Comparison of ENCODE assay signal across 36 cellular contexts in the genomic region with DNA sequence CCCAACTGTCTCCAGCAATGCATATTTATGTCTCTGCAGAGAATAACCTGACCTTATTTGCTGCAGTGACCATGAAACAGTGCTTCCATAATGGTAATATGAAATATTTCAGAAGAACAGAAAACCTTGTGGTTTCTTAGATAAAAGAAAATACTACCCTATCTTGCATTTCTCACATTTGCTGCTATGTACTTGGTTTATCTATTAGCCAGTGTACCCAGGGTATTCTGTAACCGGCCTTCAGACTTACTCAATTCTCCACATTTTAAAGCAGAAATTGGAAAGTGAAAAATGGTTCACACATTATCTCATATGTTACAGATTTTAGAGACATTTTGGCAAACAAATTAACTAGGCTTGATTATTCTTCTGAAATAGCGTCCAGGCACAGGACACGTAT.
"Had no signal": no experiment of that assay in that cellular context is flagged by ENCODE, and none has a peak within 500 bp of the region (broad histone marks: within the 10 kb centered on the region; RNA-seq: fewer than 3 reads in every experiment).

No MANE protein-coding gene starts in this region.

- DNase-seq: activated CD4-positive, alpha-beta T cell treated with anti-CD3 and anti-CD28 coated beads for 36 hours; activated CD4-positive, CD25-positive, alpha-beta regulatory T cell; activated CD8-positive, alpha-beta memory T cell treated with anti-CD3 and anti-CD28 coated beads, Interleukin-2, amount 10 ng/mL, durations not matched to agents 7 days and 5 days; activated CD8-positive, alpha-beta T cell treated with anti-CD3 and anti-CD28 coated beads, Interleukin-2, amount 10 ng/mL, durations not matched to agents 7 days and 5 days; activated naive CD8-positive, alpha-beta T cell treated with anti-CD3 and anti-CD28 coated beads, Interleukin-2, amount 50 U/mL, for 24 hours; activated T-cell treated with anti-CD3 and anti-CD28 coated beads, Interleukin-2, amount 50 U/mL, for 48 hours; anterior cingulate cortex; colonic mucosa; effector CD8-positive, alpha-beta T cell; foreskin fibroblast; heart right ventricle; kidney glomerular epithelial cell; lower lobe of right lung; mesendoderm; mucosa of descending colon; ovary; retina; stimulated activated CD4-positive, alpha-beta T cell treated with anti-CD3 and anti-CD28 coated beads, Interleukin-4, amount 100 ng/mL, for 4 hours; stimulated activated CD8-positive, alpha-beta memory T cell treated with anti-CD3 and anti-CD28 coated beads, Interleukin-4, amount 100 ng/mL, for 48 hours; stimulated activated naive CD8-positive, alpha-beta T cell treated with anti-CD3 and anti-CD28 coated beads, Interleukin-15, amount 100 ng/mL, for 72 hours; substantia nigra; SW 1271; T1000; uterus had no signal

- FAIRE-seq: endometrium had no signal

- H3K9me3 ChIP-seq: colonic mucosa, heart right ventricle, lower lobe of right lung, mucosa of descending colon, neutrophil, ovary, prostate gland, uterus had no signal

- H3K36me3 ChIP-seq: colonic mucosa, heart right ventricle, lower lobe of right lung, neutrophil, ovary, prostate gland, uterus had no signal

- H3K27me3 ChIP-seq: colonic mucosa, heart right ventricle, neutrophil, ovary, uterus had no signal

- H3K27me3 Mint-ChIP-seq: activated CD4-positive, alpha-beta T cell treated with anti-CD3 and anti-CD28 coated beads for 36 hours; activated naive CD4-positive, alpha-beta T cell treated with anti-CD3 and anti-CD28 coated beads, Interleukin-2, amount 50 U/mL, for 24 hours; activated naive CD8-positive, alpha-beta T cell treated with anti-CD3 and anti-CD28 coated beads, Interleukin-2, amount 50 U/mL, for 24 hours; stimulated activated memory B cell treated with anti-CD40 and anti-IgM and Interleukin-4, amounts not matched to agents 10 μg/mL and 1 μg/mL and 100 μg/mL, for 72 hours; stimulated activated naive CD8-positive, alpha-beta T cell treated with anti-CD3 and anti-CD28 coated beads, Interleukin-15, amount 100 ng/mL, for 72 hours; type B pancreatic cell had no signal

- H3K4me3 ChIP-seq: colonic mucosa, heart right ventricle, lower lobe of right lung, mucosa of descending colon, ovary, prostate gland, skin epidermis, uterus had no signal

- H3K9me3 Mint-ChIP-seq: activated naive CD4-positive, alpha-beta T cell treated with anti-CD3 and anti-CD28 coated beads, Interleukin-2, amount 50 U/mL, for 24 hours; activated naive CD8-positive, alpha-beta T cell treated with anti-CD3 and anti-CD28 coated beads, Interleukin-2, amount 50 U/mL, for 24 hours; activated T-helper 2 cell treated with anti-CD3 and anti-CD28 coated beads, Interferon-gamma antibody, Interleukin-2, Interleukin-4, amounts not matched to agents 10 μg/mL and 5 μg/mL and 100 μg/mL, durations not matched to agents 14 hours and 24 hours and 36 hours; nephron; stimulated activated memory B cell treated with anti-CD40 and anti-IgM and Interleukin-4, amounts not matched to agents 10 μg/mL and 1 μg/mL and 100 μg/mL, for 72 hours; stimulated activated naive CD8-positive, alpha-beta T cell treated with anti-CD3 and anti-CD28 coated beads, Interleukin-15, amount 100 ng/mL, for 72 hours; T-helper 1 cell treated with Interleukin-12 subunit alpha and Interleukin-12 subunit beta and Interleukin-4 antibody, amounts not matched to agents 30 μg/mL and 1 μg/mL, for 36 hours; type B pancreatic cell had no signal

- ATAC-seq: activated CD4-positive, alpha-beta T cell treated with anti-CD3 and anti-CD28 coated beads for 36 hours; activated CD8-positive, alpha-beta memory T cell treated with anti-CD3 and anti-CD28 coated beads, Interleukin-2, amount 10 ng/mL, durations not matched to agents 7 days and 5 days; activated CD8-positive, alpha-beta T cell treated with anti-CD3 and anti-CD28 coated beads, Interleukin-2, amount 10 ng/mL, durations not matched to agents 7 days and 5 days; activated naive CD8-positive, alpha-beta T cell treated with anti-CD3 and anti-CD28 coated beads, Interleukin-2, amount 50 U/mL, for 24 hours; heart right ventricle; left lobe of liver; lower lobe of right lung; mucosa of descending colon; sciatic nerve; stimulated activated memory B cell treated with anti-CD40 and anti-IgM and Interleukin-4, amounts not matched to agents 10 μg/mL and 1 μg/mL and 100 μg/mL, for 72 hours; stimulated activated naive CD8-positive, alpha-beta T cell treated with anti-CD3 and anti-CD28 coated beads, Interleukin-15, amount 100 ng/mL, for 72 hours had no signal

- H3K27ac Mint-ChIP-seq: activated CD4-positive, alpha-beta T cell treated with anti-CD3 and anti-CD28 coated beads for 36 hours; activated CD8-positive, alpha-beta memory T cell treated with anti-CD3 and anti-CD28 coated beads, Interleukin-2, amount 10 ng/mL, durations not matched to agents 7 days and 5 days; activated CD8-positive, alpha-beta T cell treated with anti-CD3 and anti-CD28 coated beads, Interleukin-2, amount 10 ng/mL, durations not matched to agents 7 days and 5 days; activated naive CD4-positive, alpha-beta T cell treated with anti-CD3 and anti-CD28 coated beads, Interleukin-2, amount 50 U/mL, for 24 hours; activated naive CD8-positive, alpha-beta T cell treated with anti-CD3 and anti-CD28 coated beads, Interleukin-2, amount 50 U/mL, for 24 hours; activated T-helper 2 cell treated with anti-CD3 and anti-CD28 coated beads, Interferon-gamma antibody, Interleukin-2, Interleukin-4, amounts not matched to agents 10 μg/mL and 5 μg/mL and 100 μg/mL, durations not matched to agents 14 hours and 24 hours and 36 hours; nephron; stimulated activated memory B cell treated with anti-CD40 and anti-IgM and Interleukin-4, amounts not matched to agents 10 μg/mL and 1 μg/mL and 100 μg/mL, for 72 hours; stimulated activated naive CD8-positive, alpha-beta T cell treated with anti-CD3 and anti-CD28 coated beads, Interleukin-15, amount 100 ng/mL, for 72 hours; T-helper 1 cell treated with Interleukin-12 subunit alpha and Interleukin-12 subunit beta and Interleukin-4 antibody, amounts not matched to agents 30 μg/mL and 1 μg/mL, for 36 hours; type B pancreatic cell had no signal

- H3K4me1 Mint-ChIP-seq: activated CD8-positive, alpha-beta memory T cell treated with anti-CD3 and anti-CD28 coated beads, Interleukin-2, amount 10 ng/mL, durations not matched to agents 7 days and 5 days; activated naive CD4-positive, alpha-beta T cell treated with anti-CD3 and anti-CD28 coated beads, Interleukin-2, amount 50 U/mL, for 24 hours; stimulated activated memory B cell treated with anti-CD40 and anti-IgM and Interleukin-4, amounts not matched to agents 10 μg/mL and 1 μg/mL and 100 μg/mL, for 72 hours had no signal

- H3K36me3 Mint-ChIP-seq: activated CD8-positive, alpha-beta memory T cell treated with anti-CD3 and anti-CD28 coated beads, Interleukin-2, amount 10 ng/mL, durations not matched to agents 7 days and 5 days; activated naive CD4-positive, alpha-beta T cell treated with anti-CD3 and anti-CD28 coated beads, Interleukin-2, amount 50 U/mL, for 24 hours; stimulated activated memory B cell treated with anti-CD40 and anti-IgM and Interleukin-4, amounts not matched to agents 10 μg/mL and 1 μg/mL and 100 μg/mL, for 72 hours; type B pancreatic cell had no signal

- H3K4me3 Mint-ChIP-seq: activated CD4-positive, alpha-beta T cell treated with anti-CD3 and anti-CD28 coated beads for 36 hours; activated CD8-positive, alpha-beta memory T cell treated with anti-CD3 and anti-CD28 coated beads, Interleukin-2, amount 10 ng/mL, durations not matched to agents 7 days and 5 days; activated CD8-positive, alpha-beta T cell treated with anti-CD3 and anti-CD28 coated beads, Interleukin-2, amount 10 ng/mL, durations not matched to agents 7 days and 5 days; activated naive CD4-positive, alpha-beta T cell treated with anti-CD3 and anti-CD28 coated beads, Interleukin-2, amount 50 U/mL, for 24 hours; activated naive CD8-positive, alpha-beta T cell treated with anti-CD3 and anti-CD28 coated beads, Interleukin-2, amount 50 U/mL, for 24 hours; nephron; stimulated activated memory B cell treated with anti-CD40 and anti-IgM and Interleukin-4, amounts not matched to agents 10 μg/mL and 1 μg/mL and 100 μg/mL, for 72 hours; stimulated activated naive CD8-positive, alpha-beta T cell treated with anti-CD3 and anti-CD28 coated beads, Interleukin-15, amount 100 ng/mL, for 72 hours; T-helper 1 cell treated with Interleukin-12 subunit alpha and Interleukin-12 subunit beta and Interleukin-4 antibody, amounts not matched to agents 30 μg/mL and 1 μg/mL, for 36 hours; type B pancreatic cell had no signal

- H3K4me1 ChIP-seq: colonic mucosa, lower lobe of right lung, prostate gland had no signal

- H3K27ac ChIP-seq: colonic mucosa, heart right ventricle, lower lobe of right lung, neutrophil, ovary, prostate gland, skin epidermis had no signal
